ENCODE assay signal across 10 cellular contexts in genomic region chr11:64343740-64344133, GRCh38. TPM values are rescaled to one million over a fixed set of nuclear protein-coding genes. Genes with fewer than 3 reads are reported as not detected.
DNase-seq lines count a peak whose midpoint lies in the region; ATAC-seq and TF ChIP-seq lines count a peak whose summit lies in the region.
"Had no signal": no experiment of that assay in that cellular context is flagged by ENCODE, and none has a peak within 500 bp of the region (broad histone marks: within the 10 kb centered on the region; RNA-seq: fewer than 3 reads in every experiment).

No MANE protein-coding gene starts in this region.

- H3K36me3 ChIP-seq in BJ (ENCODE audit: control insufficient read depth, insufficient read depth, low read length), result no peaks in the 10 kb centered on the region
- H3K36me3 ChIP-seq in kidney epithelial cell (ENCODE audit: control insufficient read depth, insufficient read depth, low read length), result no peaks in the 10 kb centered on the region

- CTCF ChIA-PET in BJ (lab: Yijun Ruan, JAX), result interaction anchor here (2.9 to 6.7 kb wide), 2 partner anchors 12 to 93 kb away, joined by 15 to 71 read pairs; partner anchors contain the start of gene PLCB3
- CTCF ChIA-PET in HEK293T (lab: Yijun Ruan, JAX), result interaction anchor here (1.2 to 4.3 kb wide), 2 partner anchors 11 to 72 kb away, joined by 3 to 33 read pairs; no protein-coding TSS in a partner anchor

- no peak for ATAC-seq in esophagus mucosa
- ATAC-seq in HG02981 (IDR thresholded peaks at IDR 0.05; ENCODE audit: unreplicated experiment), result no peak

- TF ChIP-seq CTCF in BJ (IDR thresholded peaks at IDR 0.05; ENCODE audit: insufficient read depth, low read depth, low read length) (peak; percentile 28; the same call in 1 of the 2 replicates), GM12875 (IDR thresholded peaks at IDR 0.05; ENCODE audit: borderline replicate concordance, insufficient read depth, low read depth, low read length) (peak; percentile 47; the same call in 1 of the 2 replicates), VCaP (conservative IDR thresholded peaks at IDR 0.05) (peak; percentile 73), kidney epithelial cell (IDR thresholded peaks at IDR 0.05; ENCODE audit: insufficient read depth, low read length, poor library complexity, severe bottlenecking) (peak; percentile 54)

- H3K27me3 ChIP-seq in BJ (ENCODE audit: control insufficient read depth, insufficient read depth, low read length) (peaks cover 1% of the 10 kb centered on the region), kidney epithelial cell (ENCODE audit: control insufficient read depth, insufficient read depth, low read length) (peaks cover 5% of the 10 kb centered on the region)

- no peak for DNase-seq in BJ (ENCODE audit: low read depth)
- DNase-seq in kidney epithelial cell (ENCODE audit: low read depth), result no peak
- no peak for DNase-seq in ecto neural progenitor cell (ENCODE audit: low spot score)
- no peak for DNase-seq in HEK293T (ENCODE audit: extremely low spot score)
- DNase-seq: activated naive CD4-positive, alpha-beta T cell treated with anti-CD3 and anti-CD28 coated beads, Interleukin-2, amount 50 U/mL, for 16 hours; foreskin melanocyte had no signal

- POLR2A ChIA-PET in BJ (lab: Charles Lee) (no interaction called here), HEK293T (lab: Yijun Ruan, JAX) (interaction anchor here (6.3 kb wide), 1 partner anchor 26 kb away, joined by 46 read pairs; the partner anchor contains the start of genes PRDX5 and TRMT112)

- H3K4me3 ChIP-seq in BJ (ENCODE audit: low read depth, low read length) (no peak overlapping the region), GM12875 (ENCODE audit: low read depth, low read length) (no peak overlapping the region), kidney epithelial cell (ENCODE audit: low read depth, low read length) (no peak overlapping the region)

- H3K27ac ChIP-seq in VCaP, result peak overlapping the region; percentile 94; the same call in 1 of the 2 replicates

TF ChIP-seq in HEK293T, 16 proteins besides CTCF, POLR2A, EP300 and RAD21:
- no peak for TF ChIP-seq FOXA1 (IDR thresholded peaks at IDR 0.05)
- no peak for TF ChIP-seq HDGF (IDR thresholded peaks at IDR 0.05; ENCODE audit: borderline replicate concordance)
- no peak for TF ChIP-seq NFRKB (IDR thresholded peaks at IDR 0.05)
- no peak for TF ChIP-seq SUZ12 (IDR thresholded peaks at IDR 0.05)
- no peak for TF ChIP-seq ZNF384 (IDR thresholded peaks at IDR 0.05)
- no peak for TF ChIP-seq LEF1 (IDR thresholded peaks at IDR 0.05; ENCODE audit: borderline replicate concordance)
- no peak for TF ChIP-seq BHLHE40 (IDR thresholded peaks at IDR 0.05; ENCODE audit: borderline replicate concordance)
- TF ChIP-seq ARNT (IDR thresholded peaks at IDR 0.05), result no peak
- no peak for TF ChIP-seq CTBP1 (IDR thresholded peaks at IDR 0.05; ENCODE audit: borderline replicate concordance)
- no peak for TF ChIP-seq L3MBTL2 (conservative IDR thresholded peaks at IDR 0.05)
- no peak for TF ChIP-seq FOXK2 (IDR thresholded peaks at IDR 0.05)
- TF ChIP-seq SP1 (IDR thresholded peaks at IDR 0.05), result no peak
- TF ChIP-seq TARDBP (IDR thresholded peaks at IDR 0.05), result no peak
- no peak for TF ChIP-seq FOXM1 (IDR thresholded peaks at IDR 0.05; ENCODE audit: borderline replicate concordance)

RNA-seq across cellular contexts. Expression of gene CCDC88B, which starts 3.7 kb away (rescaled TPM):
- 0.49 and 0.66 TPM in 2 replicates for polyA plus RNA-seq in BJ (2011; rRNA removed)
- polyA minus RNA-seq in BJ (2011; rRNA and poly(A)+ RNA removed), result 0.09 TPM in 1 of 2 replicates, not detected in the other
- total RNA-seq in kidney epithelial cell, result 1.3 and 2.3 TPM in 2 replicates
- total RNA-seq in esophagus mucosa, result 4.5 TPM

RNA-seq across cellular contexts. Expression of gene RPS6KA4, which starts 15.2 kb away (rescaled TPM):
- 22.9 and 33.8 TPM in 2 replicates for polyA plus RNA-seq in BJ (2011; rRNA removed)
- 22.1 and 34.5 TPM in 2 replicates for polyA minus RNA-seq in BJ (2011; rRNA and poly(A)+ RNA removed)
- total RNA-seq in kidney epithelial cell, result 35.7 and 43.0 TPM in 2 replicates
- total RNA-seq in esophagus mucosa, result 36.2 TPM

RNA-seq across cellular contexts. Expression of gene PRDX5, which starts 25.8 kb away (rescaled TPM):
- polyA plus RNA-seq in BJ (2011; rRNA removed), result 398 and 468 TPM in 2 replicates
- 62.2 and 102 TPM in 2 replicates for polyA minus RNA-seq in BJ (2011; rRNA and poly(A)+ RNA removed)
- 489 and 562 TPM in 2 replicates for total RNA-seq in kidney epithelial cell
- 331 TPM for total RNA-seq in esophagus mucosa

RNA-seq across cellular contexts. Expression of gene TRMT112, which starts 26.4 kb away (rescaled TPM):
- 154 and 189 TPM in 2 replicates for polyA plus RNA-seq in BJ (2011; rRNA removed)
- 37.3 and 47.2 TPM in 2 replicates for polyA minus RNA-seq in BJ (2011; rRNA and poly(A)+ RNA removed)
- 307 and 366 TPM in 2 replicates for total RNA-seq in kidney epithelial cell
- 181 TPM for total RNA-seq in esophagus mucosa

RNA-seq across cellular contexts. Expression of gene ESRRA, which starts 38.4 kb away (rescaled TPM):
- polyA plus RNA-seq in BJ (2011; rRNA removed), result 8.9 and 17.4 TPM in 2 replicates
- polyA minus RNA-seq in BJ (2011; rRNA and poly(A)+ RNA removed), result 8.5 and 11.2 TPM in 2 replicates
- total RNA-seq in kidney epithelial cell, result 54.3 and 58.8 TPM in 2 replicates
- 63.2 TPM for total RNA-seq in esophagus mucosa
